ENCODE assay signal across 11 cellular contexts in genomic region chr4:68368566-68369473, GRCh38. TPM values are rescaled to one million over a fixed set of nuclear protein-coding genes. Genes with fewer than 3 reads are reported as not detected.
A peak's percentile ranks its signal among the peaks of the same experiment; 100 is the strongest.
DNase-seq lines count a peak whose midpoint lies in the region; ATAC-seq and TF ChIP-seq lines count a peak whose summit lies in the region.
"Had no signal": no experiment of that assay in that cellular context is flagged by ENCODE, and none has a peak within 500 bp of the region (broad histone marks: within the 10 kb centered on the region; RNA-seq: fewer than 3 reads in every experiment).

No MANE protein-coding gene starts in this region.

- no peak overlapping the region for H3K14ac ChIP-seq in mesenchymal stem cell (ENCODE audit: low read length in 2 of 2)

- H3K4me3 ChIP-seq in breast epithelium (no peak overlapping the region), mesenchymal stem cell (ENCODE audit: insufficient read depth in 1 of 2, low read depth in 1 of 2, low read length in 2 of 2) (peak overlapping the region in 1 of 2 experiments; percentile 0)
- H3K4me3 ChIP-seq: cardiac muscle cell, heart left ventricle had no signal

- no peak overlapping the region for H2BK12ac ChIP-seq in mesenchymal stem cell (ENCODE audit: low read length in 2 of 2)

- no peak overlapping the region for H3K23ac ChIP-seq in mesenchymal stem cell (ENCODE audit: low read length in 2 of 2)

- no peak for ATAC-seq in GM18858 (IDR thresholded peaks at IDR 0.05; ENCODE audit: unreplicated experiment)
- ATAC-seq: heart left ventricle had no signal

- peak overlapping the region; percentile 4 to 54 for H3K27ac ChIP-seq in breast epithelium
- peak overlapping the region; percentile 100 for H3K27ac ChIP-seq in mesenchymal stem cell (ENCODE audit: low read length, poor library complexity, severe bottlenecking)
- H3K27ac ChIP-seq: cardiac muscle cell, heart left ventricle had no signal

- no peak overlapping the region for H2AFZ ChIP-seq in mesenchymal stem cell (ENCODE audit: low read depth, low read length)

- no peak overlapping the region for H4K91ac ChIP-seq in mesenchymal stem cell (ENCODE audit: low read length)

- no peak overlapping the region for H3K18ac ChIP-seq in mesenchymal stem cell (ENCODE audit: low read depth in 1 of 2, low read length in 2 of 2)

- TF ChIP-seq POLR2A in breast epithelium (IDR thresholded peaks at IDR 0.05), result no peak

- H3K36me3 ChIP-seq in breast epithelium (no peaks in the 10 kb centered on the region), mesenchymal stem cell (ENCODE audit: control insufficient read depth in 1 of 2, insufficient read depth in 2 of 2, low read depth in 1 of 2, low read length in 2 of 2) (no peaks in the 10 kb centered on the region)
- H3K36me3 ChIP-seq: cardiac muscle cell, heart left ventricle had no signal

- no peak overlapping the region for H2BK15ac ChIP-seq in mesenchymal stem cell (ENCODE audit: low read depth, poor library complexity, severe bottlenecking)

- TF ChIP-seq EP300 in Ishikawa (IDR thresholded peaks at IDR 0.05; ENCODE audit: borderline replicate concordance), result peak; percentile 31; the same call in 1 of the 2 replicates

- H3K27me3 ChIP-seq in breast epithelium, result no peaks in the 10 kb centered on the region
- no peaks in the 10 kb centered on the region for H3K27me3 ChIP-seq in mesenchymal stem cell (ENCODE audit: control insufficient read depth in 1 of 2, insufficient read depth in 1 of 2, low read length in 2 of 2)
- H3K27me3 ChIP-seq: cardiac muscle cell had no signal

- intact Hi-C loops in breast epithelium (cut with DNase I; ENCODE audit: low total_unique reads), result no loop called here

- H2BK120ac ChIP-seq in mesenchymal stem cell (ENCODE audit: low read depth, low read length), result no peak overlapping the region

- 35% methylated on average over 3 of the region's 7 CpGs for WGBS in mesenchymal stem cell

- peak overlapping the region; percentile 92 for H2BK5ac ChIP-seq in mesenchymal stem cell (ENCODE audit: low read depth, low read length, poor library complexity, severe bottlenecking)

- no peak overlapping the region for H3K4me2 ChIP-seq in mesenchymal stem cell (ENCODE audit: low read length, poor library complexity, severe bottlenecking)

- TF ChIP-seq CTCF in AG09319 (IDR thresholded peaks at IDR 0.05; ENCODE audit: low read depth, low read length) (no peak), breast epithelium (IDR thresholded peaks at IDR 0.05) (no peak)

- H3K79me1 ChIP-seq in mesenchymal stem cell (replicated peaks; ENCODE audit: low read length, poor library complexity, severe bottlenecking), result peaks cover 3% of the 10 kb centered on the region

- H3K9ac ChIP-seq in mesenchymal stem cell (ENCODE audit: low read length), result peak overlapping the region; percentile 40

- no peak overlapping the region for H3K4ac ChIP-seq in mesenchymal stem cell (ENCODE audit: low read depth in 1 of 2, low read length in 2 of 2)

- H3K4me1 ChIP-seq in breast epithelium (no peaks in the 10 kb centered on the region), mesenchymal stem cell (ENCODE audit: control insufficient read depth, insufficient read depth, low read depth, low read length) (peaks cover 9% of the 10 kb centered on the region)

- H3K9me3 ChIP-seq in breast epithelium (no peaks in the 10 kb centered on the region), mesenchymal stem cell (ENCODE audit: control insufficient read depth, low read length) (peaks cover under 1% of the 10 kb centered on the region)
- H3K9me3 ChIP-seq: heart left ventricle had no signal

- H4K8ac ChIP-seq in mesenchymal stem cell (ENCODE audit: low read length), result no peak overlapping the region

- no peak for TF ChIP-seq RAD21 in Ishikawa (IDR thresholded peaks at IDR 0.05; ENCODE audit: low read depth)

- H2AK5ac ChIP-seq in mesenchymal stem cell (ENCODE audit: low read length, severe bottlenecking), result no peak overlapping the region

- peak; percentile 45 for DNase-seq in AG09319 (ENCODE audit: extremely low read depth, low read depth)
- no peak for DNase-seq in breast epithelium (ENCODE audit: low spot score in 2 of 2)
- peak; percentile 76 for DNase-seq in mesenchymal stem cell
- no peak for DNase-seq in NCI-H2107 (lab: John Stamatoyannopoulos, UW)
- DNase-seq in activated naive CD4-positive, alpha-beta T cell treated with Interleukin-2 at 50 U/mL for 16 hours, result no peak
- no peak for DNase-seq in DMS79 (lab: John Stamatoyannopoulos, UW)
- DNase-seq: heart left ventricle, NCI-H446 treated with DMSO at 0.1 percent for 48 hours had no signal

TF ChIP-seq in Ishikawa, 13 proteins besides CTCF, POLR2A, EP300 and RAD21:
- no peak for TF ChIP-seq ZBTB7A (IDR thresholded peaks at IDR 0.05; ENCODE audit: low read depth)
- peak; percentile 47; the same call in 1 of the 2 replicates for TF ChIP-seq TCF12 (IDR thresholded peaks at IDR 0.05; ENCODE audit: low read depth)
- no peak for TF ChIP-seq CREB1 (IDR thresholded peaks at IDR 0.05; ENCODE audit: low read depth)
- TF ChIP-seq MAX (IDR thresholded peaks at IDR 0.05), result peak; percentile 68
- no peak for TF ChIP-seq USF1 (IDR thresholded peaks at IDR 0.05)
- no peak for TF ChIP-seq TAF1 (IDR thresholded peaks at IDR 0.05; ENCODE audit: low read depth)
- no peak for TF ChIP-seq REST (IDR thresholded peaks at IDR 0.05; ENCODE audit: low read depth)
- peak; percentile 66; the same call in 1 of the 2 replicates for TF ChIP-seq CEBPB (IDR thresholded peaks at IDR 0.05)
- no peak; the same call in 1 of the 2 replicates for TF ChIP-seq FOXM1 (IDR thresholded peaks at IDR 0.05; ENCODE audit: borderline replicate concordance, low read depth)
- TF ChIP-seq YY1 (IDR thresholded peaks at IDR 0.05; ENCODE audit: low read depth), result no peak
- TF ChIP-seq TEAD4 (IDR thresholded peaks at IDR 0.05), result peak; percentile 63
- TF ChIP-seq EGR1 (IDR thresholded peaks at IDR 0.05), result no peak
- TF ChIP-seq NFIC (IDR thresholded peaks at IDR 0.05), result peak; percentile 58

RNA-seq across cellular contexts. Expression of gene YTHDC1, which starts 18.9 kb away (rescaled TPM):
- 100 to 1,000 TPM in 1 of 3 donors, 10 to 100 TPM in 2; 79.7 to 142 (median 80.3) TPM for total RNA-seq in breast epithelium
- 33.5 TPM for polyA plus RNA-seq in mesenchymal stem cell (2013, experiment 1 of 2)
- polyA plus RNA-seq in mesenchymal stem cell (2013, experiment 2 of 2), result 31.9 TPM

Comparison
In these comparisons a context has a peak if more than half of its experiments do, and no peak if none do; other contexts are left out.
1. DNase-seq: peak in AG09319 (single experiment) and mesenchymal stem cell (single experiment); none in breast epithelium (0 of 2), NCI-H2107 (single experiment), activated naive CD4-positive, alpha-beta T cell treated with Interleukin-2 at 50 U/mL for 16 hours (single experiment) and DMS79 (single experiment).